ENCODE assay signal across 10 cellular contexts in genomic region chr6:152184573-152185157, GRCh38.
DNase-seq lines count a peak whose midpoint lies in the region; ATAC-seq, FAIRE-seq and TF ChIP-seq lines count a peak whose summit lies in the region.
"Had no signal": no experiment of that assay in that cellular context is flagged by ENCODE, and none has a peak within 500 bp of the region (broad histone marks: within the 10 kb centered on the region; RNA-seq: fewer than 3 reads in every experiment).

No MANE protein-coding gene starts in this region.

- TF ChIP-seq CTCF in GM06990 (IDR thresholded peaks at IDR 0.05; ENCODE audit: insufficient read depth, low read length, poor library complexity, severe bottlenecking), result no peak

- no peaks in the 10 kb centered on the region for H3K27me3 ChIP-seq in GM06990 (replicated peaks; ENCODE audit: control insufficient read depth, insufficient read depth, low read length)

- FAIRE-seq in colon (lab: Jason Lieb, UNC), result peak; percentile 51
- FAIRE-seq: G401.6 had no signal

- ATAC-seq in GM21367 (IDR thresholded peaks at IDR 0.05; ENCODE audit: unreplicated experiment) (peak; percentile 54), HG03378 (IDR thresholded peaks at IDR 0.05; ENCODE audit: unreplicated experiment) (peak; percentile 44)

- peak overlapping the region; percentile 0; the same call in 1 of the 2 replicates for H3K4me3 ChIP-seq in GM06990 (replicated peaks; ENCODE audit: low read depth, low read length)

- DNase-seq in GM06990 (ENCODE audit: extremely low read depth, insufficient read length) (peak; percentile 18), NCI-H345 (lab: John Stamatoyannopoulos, UW) (no peak), NOMO-1 (lab: John Stamatoyannopoulos, UW; ENCODE audit: unreplicated experiment in 2 of 2) (no peak), NCI-H2171 (lab: John Stamatoyannopoulos, UW) (no peak), NCI-H2227 (lab: John Stamatoyannopoulos, UW; ENCODE audit: unreplicated experiment) (no peak)
- DNase-seq: activated CD4-positive, alpha-beta T cell treated with anti-CD3 and anti-CD28 coated beads, Interleukin-2, amount 50 U/mL, for 1 hour had no signal

- no peaks in the 10 kb centered on the region for H3K36me3 ChIP-seq in GM06990 (ENCODE audit: control insufficient read depth, insufficient read depth, low read length)
